Comparison of ENCODE assay signal across 1 cellular context in the genomic region with DNA sequence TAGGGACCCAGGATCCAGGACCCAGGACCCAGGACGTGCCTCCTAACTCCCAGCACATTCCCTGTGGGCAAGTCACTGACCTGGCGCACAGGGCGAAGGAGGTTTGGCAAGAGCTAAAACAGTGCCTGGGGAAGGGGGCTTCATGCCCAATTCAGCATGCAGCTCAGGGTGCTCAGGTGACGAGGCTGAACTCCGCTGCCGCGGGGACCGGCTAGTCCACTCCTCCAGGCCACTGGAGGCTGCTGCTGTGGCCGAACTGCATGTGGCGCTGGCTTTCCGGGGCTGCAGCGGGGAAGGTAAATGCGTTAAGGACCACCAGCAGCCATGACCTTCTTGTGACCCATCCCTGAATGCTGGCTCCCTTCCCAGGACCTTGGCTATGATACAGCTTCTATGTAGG.
TF ChIP-seq lines count a peak whose summit lies in the region.

No MANE protein-coding gene starts in this region.

TF ChIP-seq in WTC11, 78 proteins besides CTCF, POLR2A, EP300 and RAD21 (continued from another document):
- TF ChIP-seq, protein P1, sequence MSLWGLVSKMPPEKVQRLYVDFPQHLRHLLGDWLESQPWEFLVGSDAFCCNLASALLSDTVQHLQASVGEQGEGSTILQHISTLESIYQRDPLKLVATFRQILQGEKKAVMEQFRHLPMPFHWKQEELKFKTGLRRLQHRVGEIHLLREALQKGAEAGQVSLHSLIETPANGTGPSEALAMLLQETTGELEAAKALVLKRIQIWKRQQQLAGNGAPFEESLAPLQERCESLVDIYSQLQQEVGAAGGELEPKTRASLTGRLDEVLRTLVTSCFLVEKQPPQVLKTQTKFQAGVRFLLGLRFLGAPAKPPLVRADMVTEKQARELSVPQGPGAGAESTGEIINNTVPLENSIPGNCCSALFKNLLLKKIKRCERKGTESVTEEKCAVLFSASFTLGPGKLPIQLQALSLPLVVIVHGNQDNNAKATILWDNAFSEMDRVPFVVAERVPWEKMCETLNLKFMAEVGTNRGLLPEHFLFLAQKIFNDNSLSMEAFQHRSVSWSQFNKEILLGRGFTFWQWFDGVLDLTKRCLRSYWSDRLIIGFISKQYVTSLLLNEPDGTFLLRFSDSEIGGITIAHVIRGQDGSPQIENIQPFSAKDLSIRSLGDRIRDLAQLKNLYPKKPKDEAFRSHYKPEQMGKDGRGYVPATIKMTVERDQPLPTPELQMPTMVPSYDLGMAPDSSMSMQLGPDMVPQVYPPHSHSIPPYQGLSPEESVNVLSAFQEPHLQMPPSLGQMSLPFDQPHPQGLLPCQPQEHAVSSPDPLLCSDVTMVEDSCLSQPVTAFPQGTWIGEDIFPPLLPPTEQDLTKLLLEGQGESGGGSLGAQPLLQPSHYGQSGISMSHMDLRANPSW (CRISPR knock-in tag; conservative IDR thresholded peaks at IDR 0.05; ENCODE audit: low read depth) = no peak
- no peak for TF ChIP-seq SP1 (CRISPR knock-in tag; conservative IDR thresholded peaks at IDR 0.05)
- no peak for TF ChIP-seq PRRX2 (CRISPR knock-in tag; IDR thresholded peaks at IDR 0.05)
- TF ChIP-seq MXD4 (CRISPR knock-in tag; IDR thresholded peaks at IDR 0.05; ENCODE audit: borderline replicate concordance) = no peak
- TF ChIP-seq KAT7 (CRISPR knock-in tag; IDR thresholded peaks at IDR 0.05; ENCODE audit: borderline replicate concordance) = no peak
TF ChIP-seq in WTC11: peak in this region for 0.
